ENCODE assay signal across 8 cellular contexts in the genomic region with DNA sequence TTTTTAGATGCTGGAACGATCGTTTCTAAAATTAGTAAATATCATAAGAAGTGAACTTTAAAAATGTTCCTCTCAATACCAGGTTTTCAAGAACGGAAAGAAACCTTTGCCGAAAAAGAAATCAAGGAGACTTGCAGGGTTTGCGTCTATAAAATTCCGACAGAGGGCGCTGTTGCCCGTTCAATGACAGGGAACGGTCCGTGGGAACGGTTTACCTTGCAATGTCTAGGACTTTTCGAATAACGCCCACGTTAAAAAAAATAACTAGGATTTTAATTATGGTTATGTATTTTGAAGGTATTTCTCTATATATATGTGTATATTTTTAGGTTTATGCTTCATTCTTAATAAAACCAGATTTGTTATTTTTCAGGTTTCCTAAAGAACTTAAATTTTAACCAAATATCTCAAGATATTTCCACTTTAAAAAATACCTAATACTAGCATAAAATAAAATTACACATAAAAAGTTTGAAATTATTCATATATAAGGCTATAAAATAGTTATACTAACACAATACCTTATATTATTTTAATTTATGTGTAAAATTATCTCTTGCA. TPM values are rescaled to one million over a fixed set of nuclear protein-coding genes. Genes with fewer than 3 reads are reported as not detected.
DNase-seq lines count a peak whose midpoint lies in the region; ATAC-seq and TF ChIP-seq lines count a peak whose summit lies in the region.

No MANE protein-coding gene starts in this region.

- POLR2A ChIA-PET in activated CD8-positive, alpha-beta T cell treated with anti-CD3 and anti-CD28 coated beads for 36 hours (lab: Charles Lee) = no interaction called here

- H3K27ac Mint-ChIP-seq in activated CD8-positive, alpha-beta T cell treated with anti-CD3 and anti-CD28 coated beads for 36 hours = no peak overlapping the region
- H3K27ac Mint-ChIP-seq in stimulated activated naive B cell treated with anti-CD40 and anti-IgM and Interleukin-4, amounts not matched to agents 10 μg/mL and 1 μg/mL and 100 μg/mL, for 72 hours = no peak overlapping the region

- peak; percentile 81 for TF ChIP-seq CTCF in activated CD8-positive, alpha-beta T cell treated with anti-CD3 and anti-CD28 coated beads for 36 hours (IDR thresholded peaks at IDR 0.05)

- intact Hi-C loops in activated CD8-positive, alpha-beta T cell treated with anti-CD3 and anti-CD28 coated beads for 36 hours (cut with micrococcal nuclease) = loop anchor here (5.0 to 10.0 kb wide), 3 partner anchors 91 to 1209 kb away; no protein-coding TSS in a partner anchor

- peak overlapping the region; percentile 67 to 87 for H3K4me3 ChIP-seq in mucosa of rectum (ENCODE audit: low read length in 2 of 2)

- peaks cover 30 to 33% of the 10 kb centered on the region in 2 donors for H3K27me3 ChIP-seq in mucosa of rectum (ENCODE audit: control insufficient read depth in 2 of 2, insufficient read depth in 2 of 2, low read length in 2 of 2)

- no peak overlapping the region for H3K9ac ChIP-seq in mucosa of rectum (ENCODE audit: low read depth in 1 of 2, low read length in 2 of 2)

- peak; percentile 67 for ATAC-seq in GM19328 (IDR thresholded peaks at IDR 0.05; ENCODE audit: unreplicated experiment)
- peak; percentile 90 for ATAC-seq in HG03439 (IDR thresholded peaks at IDR 0.05; ENCODE audit: unreplicated experiment)
- ATAC-seq in activated CD8-positive, alpha-beta T cell treated with anti-CD3 and anti-CD28 coated beads for 36 hours = peak; percentile 34
- ATAC-seq in stimulated activated naive B cell treated with anti-CD40 and anti-IgM and Interleukin-4, amounts not matched to agents 10 μg/mL and 1 μg/mL and 100 μg/mL, for 72 hours (replicated peaks) = peak; percentile 46 to 65

- H3K4me3 Mint-ChIP-seq in activated CD8-positive, alpha-beta T cell treated with anti-CD3 and anti-CD28 coated beads for 36 hours = peak overlapping the region; percentile 79
- peak overlapping the region; percentile 82 to 86 for H3K4me3 Mint-ChIP-seq in stimulated activated naive B cell treated with anti-CD40 and anti-IgM and Interleukin-4, amounts not matched to agents 10 μg/mL and 1 μg/mL and 100 μg/mL, for 72 hours

- peak; percentile 68 for DNase-seq in COLO668 (lab: John Stamatoyannopoulos, UW; ENCODE audit: unreplicated experiment)
- DNase-seq in NCI-H510A treated with DMSO at 0.1 percent for 48 hours (lab: John Stamatoyannopoulos, UW) = peak; percentile 37
- DNase-seq in activated CD8-positive, alpha-beta T cell treated with anti-CD3 and anti-CD28 coated beads for 36 hours = peak; percentile 76
- DNase-seq in epidermal melanocyte (ENCODE audit: insufficient read length, low spot score) = peak; percentile 64
- peak; percentile 31 for DNase-seq in stimulated activated naive B cell treated with anti-CD40 and anti-IgM and Interleukin-4, amounts not matched to agents 10 μg/mL and 1 μg/mL and 100 μg/mL, for 72 hours

- no peak overlapping the region for H3K27ac ChIP-seq in mucosa of rectum (ENCODE audit: low read depth in 2 of 2, low read length in 2 of 2)

- H3K36me3 ChIP-seq in mucosa of rectum (ENCODE audit: control insufficient read depth in 2 of 2, insufficient read depth in 2 of 2, low read length in 2 of 2) = no peaks in the 10 kb centered on the region

- H3K9me3 Mint-ChIP-seq in activated CD8-positive, alpha-beta T cell treated with anti-CD3 and anti-CD28 coated beads for 36 hours = no peaks in the 10 kb centered on the region
- H3K9me3 Mint-ChIP-seq in stimulated activated naive B cell treated with anti-CD40 and anti-IgM and Interleukin-4, amounts not matched to agents 10 μg/mL and 1 μg/mL and 100 μg/mL, for 72 hours = peaks cover 0 to 2% of the 10 kb centered on the region in 2 donors

- no peaks in the 10 kb centered on the region for H3K9me3 ChIP-seq in mucosa of rectum (ENCODE audit: control insufficient read depth in 2 of 2, low read length in 2 of 2)

- H3K36me3 Mint-ChIP-seq in activated CD8-positive, alpha-beta T cell treated with anti-CD3 and anti-CD28 coated beads for 36 hours (ENCODE audit: low read depth) = no peaks in the 10 kb centered on the region
- no peaks in the 10 kb centered on the region for H3K36me3 Mint-ChIP-seq in stimulated activated naive B cell treated with anti-CD40 and anti-IgM and Interleukin-4, amounts not matched to agents 10 μg/mL and 1 μg/mL and 100 μg/mL, for 72 hours

- H3K4me1 ChIP-seq in mucosa of rectum (ENCODE audit: control insufficient read depth in 2 of 2, insufficient read depth in 2 of 2, low read length in 2 of 2) = peaks cover 0 to 2% of the 10 kb centered on the region in 2 donors

- peaks cover 56% of the 10 kb centered on the region for H3K27me3 Mint-ChIP-seq in activated CD8-positive, alpha-beta T cell treated with anti-CD3 and anti-CD28 coated beads for 36 hours
- peaks cover 55 to 66% of the 10 kb centered on the region in 2 donors for H3K27me3 Mint-ChIP-seq in stimulated activated naive B cell treated with anti-CD40 and anti-IgM and Interleukin-4, amounts not matched to agents 10 μg/mL and 1 μg/mL and 100 μg/mL, for 72 hours

- CTCF ChIA-PET in activated CD8-positive, alpha-beta T cell treated with anti-CD3 and anti-CD28 coated beads for 36 hours (lab: Charles Lee) = interaction anchor here (0.9 to 1.6 kb wide), 6 partner anchors 16 to 1204 kb away, joined by 3 to 6 read pairs (median 4); no protein-coding TSS in a partner anchor

- peaks cover 11% of the 10 kb centered on the region for H3K4me1 Mint-ChIP-seq in activated CD8-positive, alpha-beta T cell treated with anti-CD3 and anti-CD28 coated beads for 36 hours (ENCODE audit: low read depth)
- peaks cover 11 to 18% of the 10 kb centered on the region in 2 donors for H3K4me1 Mint-ChIP-seq in stimulated activated naive B cell treated with anti-CD40 and anti-IgM and Interleukin-4, amounts not matched to agents 10 μg/mL and 1 μg/mL and 100 μg/mL, for 72 hours

RNA-seq across cellular contexts. Expression of a gene that starts 2.5 kb away (rescaled TPM):
- not detected for total RNA-seq in activated CD8-positive, alpha-beta T cell treated with anti-CD3 and anti-CD28 coated beads for 36 hours

Comparison
In these comparisons a context has a peak if more than half of its experiments do, and no peak if none do; other contexts are left out.
1. ATAC-seq: peak in every context shown above with its lines; median percentile 90 in HG03439; 67 in GM19328; 56 in stimulated activated naive B cell treated with anti-CD40 and anti-IgM and Interleukin-4, amounts not matched to agents 10 μg/mL and 1 μg/mL and 100 μg/mL, for 72 hours; 34 in activated CD8-positive, alpha-beta T cell treated with anti-CD3 and anti-CD28 coated beads for 36 hours.